Comparison of ENCODE assay signal across 1 cellular context in genomic region chr9:125548141-125548540, GRCh38.
TF ChIP-seq lines count a peak whose summit lies in the region.

No MANE protein-coding gene starts in this region.

TF ChIP-seq in WTC11, 78 proteins besides CTCF, POLR2A, EP300 and RAD21 (continued from another document):
- no peak for TF ChIP-seq E2F4 (CRISPR knock-in tag; IDR thresholded peaks at IDR 0.05; ENCODE audit: borderline replicate concordance, low read depth)
TF ChIP-seq in WTC11: peak in this region for 1.
